Comparison of ENCODE assay signal across 8 cellular contexts in genomic region chr19:55460670-55461258, GRCh38. TPM values are rescaled to one million over a fixed set of nuclear protein-coding genes. Genes with fewer than 3 reads are reported as not detected.
A peak's percentile ranks its signal among the peaks of the same experiment; 100 is the strongest.
DNase-seq lines count a peak whose midpoint lies in the region; ATAC-seq, FAIRE-seq and TF ChIP-seq lines count a peak whose summit lies in the region.

No MANE protein-coding gene starts in this region.

- peak; percentile 64 for DNase-seq in NCI-H510A (lab: John Stamatoyannopoulos, UW)
- DNase-seq in activated T-cell treated with anti-CD3 and anti-CD28 coated beads, Interleukin-2, amount 50 U/mL, for 72 hours = peak; percentile 47
- peak; percentile 82 for DNase-seq in fibroblast of the conjunctiva (ENCODE audit: low read depth)
- peak; percentile 89 for DNase-seq in nephron progenitor cell
- DNase-seq in middle frontal gyrus (ENCODE audit: extremely low spot score, low spot score) = no peak

- H3K9me3 Mint-ChIP-seq in activated T-cell treated with anti-CD3 and anti-CD28 coated beads, Interleukin-2, amount 50 U/mL, for 72 hours = no peaks in the 10 kb centered on the region
- no peaks in the 10 kb centered on the region for H3K9me3 Mint-ChIP-seq in nephron progenitor cell

- peak overlapping the region; percentile 91 for H3K27ac ChIP-seq in 22Rv1

- peak overlapping the region; percentile 88 to 92 for H3K4me3 Mint-ChIP-seq in activated T-cell treated with anti-CD3 and anti-CD28 coated beads, Interleukin-2, amount 50 U/mL, for 72 hours
- peak overlapping the region; percentile 85 for H3K4me3 Mint-ChIP-seq in nephron progenitor cell

- peak; percentile 96 for FAIRE-seq in G401.6 (lab: Jason Lieb, UNC)

- no peak for ATAC-seq in activated T-cell treated with anti-CD3 and anti-CD28 coated beads, Interleukin-2, amount 50 U/mL, for 72 hours (replicated peaks in 1 of 2)
- ATAC-seq in HG02798 (IDR thresholded peaks at IDR 0.05; ENCODE audit: poor library complexity, unreplicated experiment) = no peak

- peaks cover 29% of the 10 kb centered on the region for H3K4me1 Mint-ChIP-seq in activated T-cell treated with anti-CD3 and anti-CD28 coated beads, Interleukin-2, amount 50 U/mL, for 72 hours (ENCODE audit: low read depth)
- H3K4me1 Mint-ChIP-seq in nephron progenitor cell = peaks cover 42% of the 10 kb centered on the region

- no peaks in the 10 kb centered on the region for H3K27me3 Mint-ChIP-seq in activated T-cell treated with anti-CD3 and anti-CD28 coated beads, Interleukin-2, amount 50 U/mL, for 72 hours (ENCODE audit: low read depth)
- peaks cover 38% of the 10 kb centered on the region for H3K27me3 Mint-ChIP-seq in nephron progenitor cell (ENCODE audit: low read depth, poor library complexity)

- H3K36me3 Mint-ChIP-seq in activated T-cell treated with anti-CD3 and anti-CD28 coated beads, Interleukin-2, amount 50 U/mL, for 72 hours (ENCODE audit: insufficient read depth in 2 of 2) = no peaks in the 10 kb centered on the region
- H3K36me3 Mint-ChIP-seq in nephron progenitor cell (ENCODE audit: low read depth) = peaks cover 5% of the 10 kb centered on the region

- no peak overlapping the region for H3K27ac Mint-ChIP-seq in activated T-cell treated with anti-CD3 and anti-CD28 coated beads, Interleukin-2, amount 50 U/mL, for 72 hours
- no peak overlapping the region for H3K27ac Mint-ChIP-seq in nephron progenitor cell

- TF ChIP-seq CTCF in 22Rv1 (IDR thresholded peaks at IDR 0.05) = no peak
- TF ChIP-seq CTCF in nephron progenitor cell (IDR thresholded peaks at IDR 0.05) = no peak

RNA-seq across cellular contexts. Expression of gene ISOC2, which starts 0.7 kb away (rescaled TPM):
- total RNA-seq in activated T-cell treated with anti-CD3 and anti-CD28 coated beads, Interleukin-2, amount 50 U/mL, for 72 hours = 10 to 100 TPM; 19.5 to 20.3 TPM

RNA-seq across cellular contexts. Expression of gene C19orf85, which starts 3.8 kb away (rescaled TPM):
- total RNA-seq in activated T-cell treated with anti-CD3 and anti-CD28 coated beads, Interleukin-2, amount 50 U/mL, for 72 hours = not detected

RNA-seq across cellular contexts. Expression of gene ZNF628, which starts 15.7 kb away (rescaled TPM):
- 1 to 10 TPM; 7.9 to 9.0 TPM for total RNA-seq in activated T-cell treated with anti-CD3 and anti-CD28 coated beads, Interleukin-2, amount 50 U/mL, for 72 hours

RNA-seq across cellular contexts. Expression of gene SHISA7, which starts 17.7 kb away (rescaled TPM):
- under 1 TPM in 1 of 2 donors, not detected in 1; 0.17 TPM for total RNA-seq in activated T-cell treated with anti-CD3 and anti-CD28 coated beads, Interleukin-2, amount 50 U/mL, for 72 hours

RNA-seq across cellular contexts. Expression of gene NAT14, which starts 24.2 kb away (rescaled TPM):
- total RNA-seq in activated T-cell treated with anti-CD3 and anti-CD28 coated beads, Interleukin-2, amount 50 U/mL, for 72 hours = 10 to 100 TPM; 19.2 to 20.5 TPM
